Comparison of ENCODE assay signal across 1 cellular context in the genomic region with DNA sequence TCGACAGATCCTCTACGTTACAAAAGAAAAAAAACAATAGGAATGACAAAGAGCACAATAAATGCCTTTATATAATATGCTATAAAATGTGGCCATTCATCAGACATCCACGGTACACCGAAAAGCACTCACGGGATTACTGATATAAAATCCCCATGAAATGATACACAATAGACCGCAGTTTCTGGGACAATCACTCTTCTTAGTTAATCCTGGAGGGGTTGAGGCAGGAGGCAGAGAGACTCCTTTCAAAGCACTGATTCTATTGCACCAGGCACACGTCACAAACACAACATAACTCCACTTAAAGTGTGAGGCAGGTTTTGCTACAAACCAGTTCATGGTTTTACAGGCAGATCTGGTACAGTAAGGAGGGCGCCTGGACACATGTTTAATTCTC.
TF ChIP-seq lines count a peak whose summit lies in the region.

No MANE protein-coding gene starts in this region.

TF ChIP-seq in H1, 55 proteins besides CTCF, POLR2A, EP300 and RAD21 (continued from another document):
- TF ChIP-seq, protein P1, sequence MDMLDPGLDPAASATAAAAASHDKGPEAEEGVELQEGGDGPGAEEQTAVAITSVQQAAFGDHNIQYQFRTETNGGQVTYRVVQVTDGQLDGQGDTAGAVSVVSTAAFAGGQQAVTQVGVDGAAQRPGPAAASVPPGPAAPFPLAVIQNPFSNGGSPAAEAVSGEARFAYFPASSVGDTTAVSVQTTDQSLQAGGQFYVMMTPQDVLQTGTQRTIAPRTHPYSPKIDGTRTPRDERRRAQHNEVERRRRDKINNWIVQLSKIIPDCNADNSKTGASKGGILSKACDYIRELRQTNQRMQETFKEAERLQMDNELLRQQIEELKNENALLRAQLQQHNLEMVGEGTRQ (IDR thresholded peaks at IDR 0.05; ENCODE audit: low read length), result no peak
- no peak for TF ChIP-seq ZNF274 (IDR thresholded peaks at IDR 0.05; ENCODE audit: borderline replicate concordance, extremely low read depth, low read length)
- no peak for TF ChIP-seq KDM5A (IDR thresholded peaks at IDR 0.05; ENCODE audit: low read length)
- TF ChIP-seq HDAC2 (IDR thresholded peaks at IDR 0.05; ENCODE audit: borderline replicate concordance in 1 of 2, low read depth in 2 of 2, low read length in 2 of 2), result no peak
- no peak for TF ChIP-seq HDAC6 (IDR thresholded peaks at IDR 0.05; ENCODE audit: low read depth, low read length)
